Comparison of ENCODE assay signal across 11 cellular contexts in genomic region chr17:61323696-61324539, GRCh38.
A peak's percentile ranks its signal among the peaks of the same experiment; 100 is the strongest.
DNase-seq lines count a peak whose midpoint lies in the region; ATAC-seq and TF ChIP-seq lines count a peak whose summit lies in the region.
"Had no signal": no experiment of that assay in that cellular context is flagged by ENCODE, and none has a peak within 500 bp of the region (broad histone marks: within the 10 kb centered on the region; RNA-seq: fewer than 3 reads in every experiment).

No MANE protein-coding gene starts in this region.

- 58% methylated on average over 13 of the region's 13 CpGs for WGBS in right cardiac atrium
- 69 to 73% (median 69%) methylated on average over 13 of the region's 13 CpGs for WGBS in psoas muscle, 3 donors

- H3K36me3 ChIP-seq in BLaER1 treated with 17β-estradiol and CSF1 and Interleukin-3, amounts not matched to agents 10 nM and 100 nM: no peaks in the 10 kb centered on the region
- H3K36me3 ChIP-seq in ascending aorta (no peaks in the 10 kb centered on the region), psoas muscle (ENCODE audit: insufficient read depth in 1 of 2, low read depth in 1 of 2) (no peaks in the 10 kb centered on the region)

- intact Hi-C loops in ascending aorta (cut with DNase I) (no loop called here), right cardiac atrium (cut with DNase I) (no loop called here), psoas muscle (cut with DNase I) (no loop called here)

- H3K4me2 ChIP-seq in BLaER1 treated with 17β-estradiol and CSF1 and Interleukin-3, amounts not matched to agents 10 nM and 100 nM: peak overlapping the region in 8 of 11 experiments; percentile 4 to 62 (median 30); a peak in 12 of 22 replicates

- H3K9me3 ChIP-seq in BLaER1 treated with 17β-estradiol and CSF1 and Interleukin-3, amounts not matched to agents 10 nM and 100 nM (replicated peaks in 1 of 11): no peaks in the 10 kb centered on the region
- no peaks in the 10 kb centered on the region for H3K9me3 ChIP-seq in ascending aorta
- H3K9me3 ChIP-seq in right cardiac atrium (ENCODE audit: control insufficient read depth, low read length): no peaks in the 10 kb centered on the region
- no peaks in the 10 kb centered on the region for H3K9me3 ChIP-seq in psoas muscle

- no peaks in the 10 kb centered on the region; a peak in 1 of 22 replicates for H4K20me1 ChIP-seq in BLaER1 treated with 17β-estradiol and CSF1 and Interleukin-3, amounts not matched to agents 10 nM and 100 nM

- no peak for ATAC-seq in right cardiac atrium
- peak in 1 of 4 donors; percentile 58 for ATAC-seq in psoas muscle
- ATAC-seq: activated CD8-positive, alpha-beta T cell treated with anti-CD3 and anti-CD28 coated beads, Interleukin-2, amount 10 ng/mL, durations not matched to agents 7 days and 5 days; activated naive CD4-positive, alpha-beta T cell treated with anti-CD3 and anti-CD28 coated beads, Interleukin-2, amount 50 U/mL, for 72 hours had no signal

- no peak overlapping the region for H3K27ac ChIP-seq in BLaER1 treated with 17β-estradiol and CSF1 and Interleukin-3, amounts not matched to agents 10 nM and 100 nM
- peak overlapping the region; percentile 46 to 75 for H3K27ac ChIP-seq in ascending aorta
- H3K27ac ChIP-seq in right cardiac atrium (ENCODE audit: low read length): peak overlapping the region; percentile 55
- H3K27ac ChIP-seq in psoas muscle: peak overlapping the region; percentile 31

- H3K4me3 ChIP-seq in BLaER1 treated with 17β-estradiol and CSF1 and Interleukin-3, amounts not matched to agents 10 nM and 100 nM: no peak overlapping the region
- no peak overlapping the region for H3K4me3 ChIP-seq in ascending aorta
- no peak overlapping the region for H3K4me3 ChIP-seq in right cardiac atrium (ENCODE audit: low read length)
- no peak overlapping the region for H3K4me3 ChIP-seq in psoas muscle

- DNase-seq in ascending aorta (ENCODE audit: low spot score in 2 of 2) (no peak), right cardiac atrium (no peak), psoas muscle (peak in 1 of 2 donors; percentile 22), NCI-H345 (lab: John Stamatoyannopoulos, UW) (no peak), ureter (ENCODE audit: low spot score) (no peak), midbrain (lab: John Stamatoyannopoulos, UW) (no peak)
- no peak for DNase-seq in effector CD8-positive, alpha-beta T cell (lab: John Stamatoyannopoulos, UW)
- DNase-seq: activated CD8-positive, alpha-beta T cell treated with anti-CD3 and anti-CD28 coated beads, Interleukin-2, amount 10 ng/mL, durations not matched to agents 7 days and 5 days; OCI-M1 had no signal

- no peak for TF ChIP-seq CTCF in ascending aorta (IDR thresholded peaks at IDR 0.05)
- no peak for TF ChIP-seq CTCF in psoas muscle (IDR thresholded peaks at IDR 0.05)

- no peaks in the 10 kb centered on the region for H3K27me3 ChIP-seq in BLaER1 treated with 17β-estradiol and CSF1 and Interleukin-3, amounts not matched to agents 10 nM and 100 nM
- H3K27me3 ChIP-seq in ascending aorta (no peaks in the 10 kb centered on the region), right cardiac atrium (ENCODE audit: control insufficient read depth, insufficient read depth) (no peaks in the 10 kb centered on the region), psoas muscle (ENCODE audit: insufficient read depth in 3 of 3, low read length in 2 of 3) (no peaks in the 10 kb centered on the region)

- no peak overlapping the region for H3K9ac ChIP-seq in BLaER1 treated with 17β-estradiol and CSF1 and Interleukin-3, amounts not matched to agents 10 nM and 100 nM

- peaks cover 0 to 33% (median 20%) of the 10 kb centered on the region in 10 experiments; a peak in 17 of 20 replicates for H3K4me1 ChIP-seq in BLaER1 treated with 17β-estradiol and CSF1 and Interleukin-3, amounts not matched to agents 10 nM and 100 nM
- H3K4me1 ChIP-seq in ascending aorta (peaks cover 4 to 20% of the 10 kb centered on the region in 2 donors), right cardiac atrium (ENCODE audit: control insufficient read depth, insufficient read depth, low read length) (peaks cover 6% of the 10 kb centered on the region), psoas muscle (no peaks in the 10 kb centered on the region)

Comparison
In these comparisons a context has a peak if more than half of its experiments do, and no peak if none do; other contexts are left out.
1. H3K27ac ChIP-seq: peak in ascending aorta (2 of 2), right cardiac atrium (single experiment) and psoas muscle (single experiment); none in BLaER1 treated with 17β-estradiol and CSF1 and Interleukin-3, amounts not matched to agents 10 nM and 100 nM (0 of 11).